ENCODE assay signal across 9 cellular contexts in genomic region chr1:218557731-218558130, GRCh38.
DNase-seq lines count a peak whose midpoint lies in the region; ATAC-seq and TF ChIP-seq lines count a peak whose summit lies in the region.
"Had no signal": no experiment of that assay in that cellular context is flagged by ENCODE, and none has a peak within 500 bp of the region (broad histone marks: within the 10 kb centered on the region; RNA-seq: fewer than 3 reads in every experiment).

No MANE protein-coding gene starts in this region.

- no peak overlapping the region for H4K91ac ChIP-seq in neuronal stem cell (ENCODE audit: low read depth, low read length, poor library complexity)

- no peak for TF ChIP-seq CTCF in activated CD8-positive, alpha-beta T cell treated with anti-CD3 and anti-CD28 coated beads for 36 hours (IDR thresholded peaks at IDR 0.05)

- H3K4me1 Mint-ChIP-seq in activated CD8-positive, alpha-beta T cell treated with anti-CD3 and anti-CD28 coated beads for 36 hours (ENCODE audit: low read depth): no peaks in the 10 kb centered on the region

- no peak overlapping the region for H4K8ac ChIP-seq in neuronal stem cell (ENCODE audit: low read depth, low read length)

- H3K23ac ChIP-seq in neuronal stem cell (ENCODE audit: low read depth, low read length, poor library complexity): no peak overlapping the region

- H3K36me3 ChIP-seq in H7 (replicated peaks; ENCODE audit: control insufficient read depth, insufficient read depth, low read length) (no peaks in the 10 kb centered on the region), neuronal stem cell (replicated peaks in 1 of 2; ENCODE audit: control insufficient read depth in 2 of 2, insufficient read depth in 2 of 2, low read length in 2 of 2) (no peaks in the 10 kb centered on the region)

- H3K27me3 Mint-ChIP-seq in activated CD8-positive, alpha-beta T cell treated with anti-CD3 and anti-CD28 coated beads for 36 hours: peaks cover 2% of the 10 kb centered on the region

- peak overlapping the region; percentile 81 for H2AFZ ChIP-seq in neuronal stem cell (ENCODE audit: low read length)

- no peaks in the 10 kb centered on the region for H3K79me1 ChIP-seq in neuronal stem cell (ENCODE audit: low read depth, low read length)

- H3K4ac ChIP-seq in neuronal stem cell (ENCODE audit: low read length): no peak overlapping the region

- intact Hi-C loops in activated CD8-positive, alpha-beta T cell treated with anti-CD3 and anti-CD28 coated beads for 36 hours (cut with micrococcal nuclease): no loop called here

- no peak overlapping the region for H2BK12ac ChIP-seq in neuronal stem cell (ENCODE audit: low read length)

- no peak overlapping the region for H3K9ac ChIP-seq in neuronal stem cell (ENCODE audit: low read depth, low read length, poor library complexity)

- CTCF ChIA-PET in activated CD8-positive, alpha-beta T cell treated with anti-CD3 and anti-CD28 coated beads for 36 hours (lab: Charles Lee): no interaction called here

- H3K4me1 ChIP-seq in neuronal stem cell (ENCODE audit: control insufficient read depth in 2 of 2, insufficient read depth in 1 of 2, low read depth in 1 of 2, low read length in 2 of 2): peaks cover 3 to 8% of the 10 kb centered on the region in 2 donors

- no peak overlapping the region for H3K4me2 ChIP-seq in neuronal stem cell (ENCODE audit: insufficient read depth, low read length, poor library complexity, severe bottlenecking)

- no peak overlapping the region for H3K27ac Mint-ChIP-seq in activated CD8-positive, alpha-beta T cell treated with anti-CD3 and anti-CD28 coated beads for 36 hours

- H3K36me3 Mint-ChIP-seq in activated CD8-positive, alpha-beta T cell treated with anti-CD3 and anti-CD28 coated beads for 36 hours (ENCODE audit: low read depth): no peaks in the 10 kb centered on the region

- H3K27ac ChIP-seq in neuronal stem cell (replicated peaks; ENCODE audit: low read length): no peak overlapping the region

- H3K4me3 ChIP-seq in H7 (ENCODE audit: insufficient read depth, low read depth, low read length) (no peak overlapping the region), neuronal stem cell (ENCODE audit: low read length in 2 of 2) (no peak overlapping the region)

- no peak overlapping the region for H2BK15ac ChIP-seq in neuronal stem cell (ENCODE audit: low read length)

- no peak overlapping the region for H2BK120ac ChIP-seq in neuronal stem cell (ENCODE audit: low read depth, low read length)

- no peaks in the 10 kb centered on the region for H3K9me3 ChIP-seq in neuronal stem cell (replicated peaks in 1 of 2; ENCODE audit: control insufficient read depth in 2 of 2, insufficient read depth in 1 of 2, low read depth in 1 of 2, low read length in 2 of 2)

- no peak overlapping the region for H2AK5ac ChIP-seq in neuronal stem cell (ENCODE audit: low read depth, low read length)

- H3K27me3 ChIP-seq in H7 (ENCODE audit: control insufficient read depth, insufficient read depth, low read length): no peaks in the 10 kb centered on the region
- H3K27me3 ChIP-seq in neuronal stem cell (ENCODE audit: control insufficient read depth in 3 of 3, insufficient read depth in 3 of 3, low read depth in 1 of 3, low read length in 3 of 3): no peaks in the 10 kb centered on the region

- no peak overlapping the region for H3K4me3 Mint-ChIP-seq in activated CD8-positive, alpha-beta T cell treated with anti-CD3 and anti-CD28 coated beads for 36 hours

- no peak overlapping the region for H3K14ac ChIP-seq in neuronal stem cell (ENCODE audit: low read length)

- no peak for ATAC-seq in activated CD8-positive, alpha-beta T cell treated with anti-CD3 and anti-CD28 coated beads for 36 hours
- no peak for ATAC-seq in GM19452 (IDR thresholded peaks at IDR 0.05; ENCODE audit: unreplicated experiment)

- H3K18ac ChIP-seq in neuronal stem cell (ENCODE audit: low read length): peak overlapping the region; percentile 24

- POLR2A ChIA-PET in activated CD8-positive, alpha-beta T cell treated with anti-CD3 and anti-CD28 coated beads for 36 hours (lab: Charles Lee): no interaction called here

- no peaks in the 10 kb centered on the region for H3K9me3 Mint-ChIP-seq in activated CD8-positive, alpha-beta T cell treated with anti-CD3 and anti-CD28 coated beads for 36 hours

- WGBS in neuronal stem cell (ENCODE audit: extremely low coverage in 2 of 2, insufficient read length in 2 of 2, insufficient replicate concordance in 1 of 2), 2 donors: no CpG with 5 or more reads among the region's 6 CpGs

- DNase-seq in H7 (peak; percentile 7), NCI-H2227 treated with DMSO at 0.1 percent for 48 hours (lab: John Stamatoyannopoulos, UW) (peak; percentile 37), dermis blood vessel endothelial cell (peak; percentile 97), neuronal stem cell (ENCODE audit: low spot score) (no peak), HuH-7.5 (ENCODE audit: low spot score) (no peak)
- DNase-seq in activated CD8-positive, alpha-beta T cell treated with anti-CD3 and anti-CD28 coated beads for 36 hours: no peak
- DNase-seq in stimulated activated CD4-positive, alpha-beta T cell treated with anti-CD3 and anti-CD28 coated beads, Interleukin-15, amount 100 ng/mL, for 24 hours: no peak
- DNase-seq: NCI-H187 treated with DMSO at 0.1 percent for 48 hours had no signal

- H2BK5ac ChIP-seq in neuronal stem cell (ENCODE audit: low read length): no peak overlapping the region

Comparison
In these comparisons a context has a peak if more than half of its experiments do, and no peak if none do; other contexts are left out.
1. DNase-seq: peak in H7 (single experiment), NCI-H2227 treated with DMSO at 0.1 percent for 48 hours (single experiment) and dermis blood vessel endothelial cell (single experiment); none in neuronal stem cell (single experiment), HuH-7.5 (single experiment), activated CD8-positive, alpha-beta T cell treated with anti-CD3 and anti-CD28 coated beads for 36 hours (single experiment) and stimulated activated CD4-positive, alpha-beta T cell treated with anti-CD3 and anti-CD28 coated beads, Interleukin-15, amount 100 ng/mL, for 24 hours (single experiment).